ENCODE assay signal across 1 cellular context in genomic region chr12:25009511-25010092, GRCh38.
TF ChIP-seq lines count a peak whose summit lies in the region.

No MANE protein-coding gene starts in this region.

TF ChIP-seq in K562, 482 proteins besides CTCF, POLR2A, EP300 and RAD21 (continued from another document):
- TF ChIP-seq CUX1 (CRISPR knock-in tag; IDR thresholded peaks at IDR 0.05) = no peak
- no peak for TF ChIP-seq ETV6 (IDR thresholded peaks at IDR 0.05; ENCODE audit: borderline replicate concordance in 1 of 2, low read depth in 2 of 2, low read length in 1 of 2)
- TF ChIP-seq ETV6 (CRISPR knock-in tag; IDR thresholded peaks at IDR 0.05; ENCODE audit: borderline replicate concordance) = no peak
- no peak for TF ChIP-seq SMARCA5 (IDR thresholded peaks at IDR 0.05)
- TF ChIP-seq ZNF134 (CRISPR knock-in tag; conservative IDR thresholded peaks at IDR 0.05) = peak; percentile 77
- TF ChIP-seq KDM1A (IDR thresholded peaks at IDR 0.05) = no peak
TF ChIP-seq in K562: peak in this region for 1.
